24 cellular contexts compared by ENCODE assay signal in genomic region chr11:102437026-102437425, GRCh38. TPM values are rescaled to one million over a fixed set of nuclear protein-coding genes. Genes with fewer than 3 reads are reported as not detected.
DNase-seq lines count a peak whose midpoint lies in the region; ATAC-seq and TF ChIP-seq lines count a peak whose summit lies in the region.
"Had no signal": no experiment of that assay in that cellular context is flagged by ENCODE, and none has a peak within 500 bp of the region (broad histone marks: within the 10 kb centered on the region; RNA-seq: fewer than 3 reads in every experiment).

No MANE protein-coding gene starts in this region.

- peaks cover 25% of the 10 kb centered on the region for H3K9me3 Mint-ChIP-seq in activated CD8-positive, alpha-beta T cell treated with anti-CD3 and anti-CD28 coated beads for 36 hours
- H3K9me3 Mint-ChIP-seq in activated CD8-positive, alpha-beta T cell treated with anti-CD3 and anti-CD28 coated beads, Interleukin-2, amount 10 ng/mL, durations not matched to agents 7 days and 5 days (ENCODE audit: insufficient read depth) = peaks cover 36% of the 10 kb centered on the region
- peaks cover 34 to 61% (median 50%) of the 10 kb centered on the region in 5 experiments for H3K9me3 Mint-ChIP-seq in brain
- H3K9me3 Mint-ChIP-seq in osteocyte (ENCODE audit: unreplicated experiment) = peaks cover 3% of the 10 kb centered on the region

- H3K27ac Mint-ChIP-seq in activated CD8-positive, alpha-beta T cell treated with anti-CD3 and anti-CD28 coated beads for 36 hours = peak overlapping the region; percentile 76
- no peak overlapping the region for H3K27ac Mint-ChIP-seq in activated CD8-positive, alpha-beta T cell treated with anti-CD3 and anti-CD28 coated beads, Interleukin-2, amount 10 ng/mL, durations not matched to agents 7 days and 5 days
- peak overlapping the region in 3 of 5 experiments; percentile 3 to 20 (median 12) for H3K27ac Mint-ChIP-seq in brain
- H3K27ac Mint-ChIP-seq in osteocyte (ENCODE audit: unreplicated experiment) = peak overlapping the region; percentile 76
- H3K27ac Mint-ChIP-seq: activated B cell treated with CpG ODN at 0.5 μM for 24 hours, neural progenitor cell had no signal

- intact Hi-C loops in activated CD8-positive, alpha-beta T cell treated with anti-CD3 and anti-CD28 coated beads for 36 hours (cut with micrococcal nuclease) = no loop called here

- peaks cover 83% of the 10 kb centered on the region for H3K36me3 Mint-ChIP-seq in activated CD8-positive, alpha-beta T cell treated with anti-CD3 and anti-CD28 coated beads for 36 hours (ENCODE audit: low read depth)
- peaks cover 88% of the 10 kb centered on the region for H3K36me3 Mint-ChIP-seq in activated CD8-positive, alpha-beta T cell treated with anti-CD3 and anti-CD28 coated beads, Interleukin-2, amount 10 ng/mL, durations not matched to agents 7 days and 5 days (ENCODE audit: low read depth)
- H3K36me3 Mint-ChIP-seq in brain (peaks cover 96% of the 10 kb centered on the region), osteocyte (ENCODE audit: unreplicated experiment) (peaks cover 26% of the 10 kb centered on the region)

- H3K4me1 Mint-ChIP-seq in activated CD8-positive, alpha-beta T cell treated with anti-CD3 and anti-CD28 coated beads for 36 hours (ENCODE audit: low read depth) = peaks cover 87% of the 10 kb centered on the region
- peaks cover 75% of the 10 kb centered on the region for H3K4me1 Mint-ChIP-seq in activated CD8-positive, alpha-beta T cell treated with anti-CD3 and anti-CD28 coated beads, Interleukin-2, amount 10 ng/mL, durations not matched to agents 7 days and 5 days (ENCODE audit: low read depth)
- H3K4me1 Mint-ChIP-seq in brain (peaks cover 31% of the 10 kb centered on the region), osteocyte (ENCODE audit: unreplicated experiment) (peaks cover 45% of the 10 kb centered on the region)
- H3K4me1 Mint-ChIP-seq: neural progenitor cell had no signal

- H3K9ac ChIP-seq in SK-N-MC (ENCODE audit: insufficient read length) = no peak overlapping the region
- H3K9ac ChIP-seq: BLaER1, neural progenitor cell had no signal

- no peak overlapping the region for H3K4me3 Mint-ChIP-seq in activated CD8-positive, alpha-beta T cell treated with anti-CD3 and anti-CD28 coated beads for 36 hours
- H3K4me3 Mint-ChIP-seq in activated CD8-positive, alpha-beta T cell treated with anti-CD3 and anti-CD28 coated beads, Interleukin-2, amount 10 ng/mL, durations not matched to agents 7 days and 5 days = no peak overlapping the region
- peak overlapping the region in 1 of 5 experiments; percentile 17 for H3K4me3 Mint-ChIP-seq in brain
- no peak overlapping the region for H3K4me3 Mint-ChIP-seq in osteocyte (ENCODE audit: unreplicated experiment)
- H3K4me3 Mint-ChIP-seq: activated B cell treated with CpG ODN at 0.5 μM for 24 hours, neural progenitor cell, T-helper 17 cell had no signal

- no peak overlapping the region for H3K4me3 ChIP-seq in SK-N-MC
- H3K4me3 ChIP-seq: A549, BLaER1, colonic mucosa, left ventricle myocardium inferior, neural progenitor cell, spleen, upper lobe of left lung had no signal

- POLR2A ChIA-PET in activated CD8-positive, alpha-beta T cell treated with anti-CD3 and anti-CD28 coated beads for 36 hours (lab: Charles Lee) = interaction anchor here (0.7 to 1.0 kb wide), 2 partner anchors 15 to 17 kb away, joined by 3 to 5 read pairs; no protein-coding TSS in a partner anchor
- POLR2A ChIA-PET in activated CD8-positive, alpha-beta T cell treated with anti-CD3 and anti-CD28 coated beads, Interleukin-2, amount 10 ng/mL, durations not matched to agents 7 days and 5 days (lab: Charles Lee) = no interaction called here

- H3K9me3 ChIP-seq in SK-N-MC (ENCODE audit: low read depth, low read length) = peaks cover 4% of the 10 kb centered on the region; the same call in 1 of the 2 replicates
- H3K9me3 ChIP-seq: colonic mucosa, left ventricle myocardium inferior had no signal

- H3K27ac ChIP-seq in SK-N-MC (peak overlapping the region; percentile 63), substantia nigra (ENCODE audit: low read depth, low read length, poor library complexity, severe bottlenecking) (no peak overlapping the region)
- H3K27ac ChIP-seq: A549, BLaER1, brain microvascular endothelial cell, colonic mucosa, left ventricle myocardium inferior, neural progenitor cell, upper lobe of left lung had no signal

- no peak for TF ChIP-seq CTCF in activated CD8-positive, alpha-beta T cell treated with anti-CD3 and anti-CD28 coated beads for 36 hours (IDR thresholded peaks at IDR 0.05)
- no peak for TF ChIP-seq CTCF in brain (conservative IDR thresholded peaks at IDR 0.05)
- no peak for TF ChIP-seq CTCF in osteocyte (IDR thresholded peaks at IDR 0.05)

- peaks cover 64% of the 10 kb centered on the region for H3K36me3 ChIP-seq in SK-N-MC (ENCODE audit: insufficient read depth, low read length)
- H3K36me3 ChIP-seq: brain microvascular endothelial cell, colonic mucosa had no signal

- no peak for DNase-seq in activated CD8-positive, alpha-beta T cell treated with anti-CD3 and anti-CD28 coated beads for 36 hours
- DNase-seq in activated CD8-positive, alpha-beta T cell treated with anti-CD3 and anti-CD28 coated beads, Interleukin-2, amount 10 ng/mL, durations not matched to agents 7 days and 5 days = no peak
- DNase-seq in SK-N-MC (ENCODE audit: low read depth, low spot score) = no peak
- no peak for DNase-seq in osteocyte (ENCODE audit: extremely low spot score, unreplicated experiment)
- no peak for DNase-seq in activated CD8-positive, alpha-beta memory T cell treated with anti-CD3 and anti-CD28 coated beads for 24 hours
- no peak for DNase-seq in SW480 (ENCODE audit: low spot score)
- DNase-seq in substantia nigra (lab: John Stamatoyannopoulos, UW) = no peak
- DNase-seq: activated B cell treated with CpG ODN at 0.5 μM for 24 hours; activated gamma-delta T cell treated with Interleukin-2 at 50 U/mL for 16 hours; brain microvascular endothelial cell; colonic mucosa; Kasumi-1; left ventricle myocardium inferior; NCI-H1048; NCI-H2029; SHP77; spleen; stimulated activated CD4-positive, alpha-beta T cell treated with anti-CD3 and anti-CD28 coated beads, Interleukin-4, amount 100 ng/mL, for 24 hours; T-helper 17 cell; upper lobe of left lung had no signal

- CTCF ChIA-PET in activated CD8-positive, alpha-beta T cell treated with anti-CD3 and anti-CD28 coated beads for 36 hours (lab: Charles Lee) = no interaction called here
- CTCF ChIA-PET in activated CD8-positive, alpha-beta T cell treated with anti-CD3 and anti-CD28 coated beads, Interleukin-2, amount 10 ng/mL, durations not matched to agents 7 days and 5 days (lab: Charles Lee) = no interaction called here

- ATAC-seq in activated CD8-positive, alpha-beta T cell treated with anti-CD3 and anti-CD28 coated beads for 36 hours = no peak
- no peak for ATAC-seq in activated CD8-positive, alpha-beta T cell treated with anti-CD3 and anti-CD28 coated beads, Interleukin-2, amount 10 ng/mL, durations not matched to agents 7 days and 5 days
- ATAC-seq: A549, T-helper 17 cell had no signal

- H3K27me3 Mint-ChIP-seq in activated CD8-positive, alpha-beta T cell treated with anti-CD3 and anti-CD28 coated beads for 36 hours = no peaks in the 10 kb centered on the region
- H3K27me3 Mint-ChIP-seq in activated CD8-positive, alpha-beta T cell treated with anti-CD3 and anti-CD28 coated beads, Interleukin-2, amount 10 ng/mL, durations not matched to agents 7 days and 5 days (ENCODE audit: low read depth) = no peaks in the 10 kb centered on the region
- H3K27me3 Mint-ChIP-seq in brain (no peaks in the 10 kb centered on the region), osteocyte (ENCODE audit: unreplicated experiment) (no peaks in the 10 kb centered on the region)
- H3K27me3 Mint-ChIP-seq: activated B cell treated with CpG ODN at 0.5 μM for 24 hours, T-helper 17 cell had no signal

RNA-seq across cellular contexts. Expression of gene TMEM123, which starts 15.5 kb away (rescaled TPM):
- 100 to 1,000 TPM; 234 to 235 TPM for total RNA-seq in activated CD8-positive, alpha-beta T cell treated with anti-CD3 and anti-CD28 coated beads for 36 hours
- 100 to 1,000 TPM; 434 to 461 TPM for total RNA-seq in activated CD8-positive, alpha-beta T cell treated with anti-CD3 and anti-CD28 coated beads, Interleukin-2, amount 10 ng/mL, durations not matched to agents 7 days and 5 days
- polyA plus RNA-seq in brain (ENCODE audit: insufficient read depth, low read depth, low replicate concordance) = 70.0 TPM
- 244 and 250 TPM in 2 replicates for total RNA-seq in osteocyte
